Comparison of ENCODE assay signal across 16 cellular contexts in genomic region chr2:65681503-65681902, GRCh38.
"Had no signal": no experiment of that assay in that cellular context is flagged by ENCODE, and none has a peak within 500 bp of the region (broad histone marks: within the 10 kb centered on the region; RNA-seq: fewer than 3 reads in every experiment).

No MANE protein-coding gene starts in this region.

- H3K4me1 Mint-ChIP-seq: immature natural killer cell, natural killer cell, neural crest cell had no signal

- H3K27ac Mint-ChIP-seq: immature natural killer cell, natural killer cell, type B pancreatic cell had no signal

- H3K4me3 ChIP-seq: colonic mucosa, right atrium auricular region, sigmoid colon, vagina had no signal

- H3K27ac ChIP-seq: colonic mucosa, foreskin keratinocyte, right atrium auricular region, sigmoid colon, vagina had no signal

- ATAC-seq: foreskin keratinocyte, left ventricle myocardium superior, natural killer cell had no signal

- H3K4me3 Mint-ChIP-seq: immature natural killer cell, natural killer cell, neural crest cell, type B pancreatic cell had no signal

- H3K9me3 ChIP-seq: colonic mucosa, right atrium auricular region, sigmoid colon, vagina had no signal

- H3K27me3 Mint-ChIP-seq: type B pancreatic cell had no signal

- DNase-seq: colonic mucosa; dermis blood vessel endothelial cell; foreskin keratinocyte; immature natural killer cell; left ventricle myocardium superior; mesendoderm; natural killer cell; sigmoid colon; small intestine; stimulated activated CD4-positive, alpha-beta T cell treated with anti-CD3 and anti-CD28 coated beads, Interleukin-12 subunit alpha, Interleukin-12 subunit beta, amount 100 ng/mL, for 4 hours; stimulated activated naive CD4-positive, alpha-beta T cell treated with Interleukin-2 at 50 U/mL for 16 hours had no signal

- H3K9me3 Mint-ChIP-seq: neural crest cell, type B pancreatic cell had no signal

- FAIRE-seq: keratinocyte, small intestine had no signal

- H3K36me3 ChIP-seq: colonic mucosa, right atrium auricular region, sigmoid colon, vagina had no signal

- H3K4me1 ChIP-seq: colonic mucosa, right atrium auricular region, vagina had no signal

- H3K27me3 ChIP-seq: colonic mucosa, right atrium auricular region, sigmoid colon, vagina had no signal

- H3K36me3 Mint-ChIP-seq: immature natural killer cell, natural killer cell, type B pancreatic cell had no signal
